In genomic region chr20:38033330-38034107, GRCh38 we compare ENCODE assay signal across 8 cellular contexts. TPM values are rescaled to one million over a fixed set of nuclear protein-coding genes. Genes with fewer than 3 reads are reported as not detected.
DNase-seq lines count a peak whose midpoint lies in the region; ATAC-seq, FAIRE-seq and TF ChIP-seq lines count a peak whose summit lies in the region.

Gene RPRD1B, plus strand, starts transcription at chr20:38033746. Its CDS starts 202 bp downstream, at chr20:38033948.
Gene TTI1, minus strand, starts transcription at chr20:38033456. Its CDS starts 19,640 bp downstream, at chr20:38013816.

- H3K9me3 ChIP-seq in astrocyte (ENCODE audit: insufficient read depth, low read depth, low read length), result no peaks in the 10 kb centered on the region
- H3K9me3 ChIP-seq in right cardiac atrium (ENCODE audit: control insufficient read depth, low read length), result no peaks in the 10 kb centered on the region

- peaks cover 13% of the 10 kb centered on the region for H3K36me3 Mint-ChIP-seq in astrocyte (ENCODE audit: low read depth, unreplicated experiment)

- peak within 1 kb of the TSS; percentile 87 for H2AFZ ChIP-seq in astrocyte (ENCODE audit: low read depth, low read length)

- H3K79me2 ChIP-seq in astrocyte (ENCODE audit: insufficient read depth, low read length), result peaks cover 95% of the 10 kb centered on the region

- no peaks in the 10 kb centered on the region for H3K27me3 ChIP-seq in astrocyte (ENCODE audit: insufficient read depth, low read length)
- no peaks in the 10 kb centered on the region for H3K27me3 ChIP-seq in right cardiac atrium (ENCODE audit: control insufficient read depth, insufficient read depth)

- peak within 1 kb of the TSS; percentile 92 for H3K27ac ChIP-seq in astrocyte (ENCODE audit: low read depth, low read length)
- peak within 1 kb of the TSS; percentile 83 for H3K27ac ChIP-seq in right cardiac atrium (ENCODE audit: low read length)

- H4K20me1 ChIP-seq in astrocyte (ENCODE audit: insufficient read depth, low read length), result peaks cover 18% of the 10 kb centered on the region

- H3K4me1 ChIP-seq in astrocyte (ENCODE audit: insufficient read depth, low read length), result peaks cover 17% of the 10 kb centered on the region
- peaks cover 9% of the 10 kb centered on the region for H3K4me1 ChIP-seq in right cardiac atrium (ENCODE audit: control insufficient read depth, insufficient read depth, low read length)

- peaks cover 3% of the 10 kb centered on the region for H3K36me3 ChIP-seq in astrocyte (ENCODE audit: insufficient read depth, low read length)

- no peaks in the 10 kb centered on the region for H3K27me3 Mint-ChIP-seq in astrocyte (ENCODE audit: low read depth, unreplicated experiment)

- whole genome bisulfite sequencing in right cardiac atrium, result under 1% methylated on average over 69 of the region's 69 CpGs

- peak within 1 kb of the TSS; percentile 98 for H3K4me3 Mint-ChIP-seq in astrocyte (ENCODE audit: unreplicated experiment)

- H3K4me1 Mint-ChIP-seq in astrocyte (ENCODE audit: low read depth, unreplicated experiment), result peaks cover 19% of the 10 kb centered on the region

- peak within 1 kb of the TSS; percentile 99 for H3K4me2 ChIP-seq in astrocyte (ENCODE audit: low read length)

- DNase-seq in NCI-H1930 (lab: John Stamatoyannopoulos, UW), result peak; percentile 89 to 93
- peak; percentile 79 for DNase-seq in T-helper 22 cell (ENCODE audit: low read depth)
- peak; percentile 71 for DNase-seq in astrocyte (ENCODE audit: low read depth)
- DNase-seq in right cardiac atrium, result peak; percentile 91 to 96 (median 95)
- peak; percentile 64 for DNase-seq in pulmonary artery endothelial cell (ENCODE audit: low read depth, low spot score)
- peak; percentile 95 for DNase-seq in urothelium cell line (ENCODE audit: low spot score)

- peak within 1 kb of the TSS; percentile 95 for H3K9ac ChIP-seq in astrocyte (ENCODE audit: low read length)

- peak within 1 kb of the TSS; percentile 97 for H3K27ac Mint-ChIP-seq in astrocyte (ENCODE audit: unreplicated experiment)

- peak within 1 kb of the TSS; percentile 88 for H3K4me3 ChIP-seq in astrocyte (ENCODE audit: insufficient read depth, low read depth, low read length)
- H3K4me3 ChIP-seq in right cardiac atrium (ENCODE audit: low read length), result peak within 1 kb of the TSS; percentile 82

- peak; percentile 82 for ATAC-seq in GM18498 (IDR thresholded peaks at IDR 0.05; ENCODE audit: unreplicated experiment)
- peak; percentile 77 for ATAC-seq in HG02938 (IDR thresholded peaks at IDR 0.05; ENCODE audit: unreplicated experiment)
- peak; percentile 97 for ATAC-seq in right cardiac atrium

- no peak for TF ChIP-seq CTCF in astrocyte (IDR thresholded peaks at IDR 0.05; ENCODE audit: insufficient read depth, low read depth, low read length)

- intact Hi-C loops in right cardiac atrium (cut with DNase I), result no loop called here

- FAIRE-seq in astrocyte (lab: Jason Lieb, UNC) (no peak), urothelium cell line (lab: Jason Lieb, UNC) (no peak)

- no peaks in the 10 kb centered on the region for H3K9me3 Mint-ChIP-seq in astrocyte (ENCODE audit: unreplicated experiment)

RNA-seq across cellular contexts. Expression of gene RPRD1B, which starts in this region (rescaled TPM):
- total RNA-seq in astrocyte, result 20.7 and 21.6 TPM in 2 replicates
- total RNA-seq in right cardiac atrium, result 10 to 100 TPM; 66.9 to 88.5 (median 69.1) TPM
- polyA plus RNA-seq in right cardiac atrium, result 18.5 TPM
- 15.8 and 19.7 TPM in 2 replicates for total RNA-seq in pulmonary artery endothelial cell

RNA-seq across cellular contexts. Expression of gene TTI1, which starts in this region (rescaled TPM):
- 13.4 and 16.9 TPM in 2 replicates for total RNA-seq in astrocyte
- 10 to 100 TPM; 13.1 to 15.4 (median 14.0) TPM for total RNA-seq in right cardiac atrium
- polyA plus RNA-seq in right cardiac atrium, result 11.4 TPM
- total RNA-seq in pulmonary artery endothelial cell, result 16.4 and 26.0 TPM in 2 replicates

Comparison
In these comparisons a context has a peak if more than half of its experiments do, and no peak if none do; other contexts are left out.
1. Peak in every context shown above with its lines: DNase-seq, ATAC-seq, H3K4me3 ChIP-seq and H3K27ac ChIP-seq.